8 cellular contexts compared by ENCODE assay signal in the genomic region with DNA sequence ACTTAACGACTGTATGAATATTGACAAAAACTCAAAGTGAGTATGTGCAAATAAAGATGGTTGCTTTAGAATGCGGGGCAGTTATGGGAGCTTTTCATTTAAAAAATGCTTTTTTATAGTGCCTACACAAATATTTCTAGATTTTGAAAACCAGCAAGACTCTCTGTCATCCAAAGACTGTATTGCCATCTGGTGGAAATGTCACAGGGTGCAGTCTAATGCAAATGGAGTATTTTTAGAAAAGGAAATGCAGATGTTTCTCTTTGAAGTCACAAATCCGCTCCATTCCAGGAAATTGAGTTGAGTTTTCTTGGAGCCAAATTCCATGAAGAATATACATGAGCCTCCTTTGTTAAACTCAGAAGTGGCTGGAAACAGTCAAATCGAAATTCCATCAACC. TPM values are rescaled to one million over a fixed set of nuclear protein-coding genes. Genes with fewer than 3 reads are reported as not detected.
A peak's percentile ranks its signal among the peaks of the same experiment; 100 is the strongest.
DNase-seq lines count a peak whose midpoint lies in the region; ATAC-seq and TF ChIP-seq lines count a peak whose summit lies in the region.

No MANE protein-coding gene starts in this region.

- POLR2A ChIA-PET in Caco-2 (lab: Charles Lee), result no interaction called here

- intact Hi-C loops in Caco-2 (cut with micrococcal nuclease; ENCODE audit: unreplicated experiment), result loop anchor here (1.0 kb wide), 1 partner anchor 23 kb away; no protein-coding TSS in a partner anchor

- H3K27ac ChIP-seq in GM23248 (no peak overlapping the region), osteoblast (ENCODE audit: low read depth, low read length) (no peak overlapping the region)

- TF ChIP-seq POLR2A in erythroblast (IDR thresholded peaks at IDR 0.05; ENCODE audit: low read length), result no peak

- H3K79me2 ChIP-seq in GM23248 (ENCODE audit: insufficient read depth) (no peaks in the 10 kb centered on the region), osteoblast (ENCODE audit: insufficient read depth, low read length) (no peaks in the 10 kb centered on the region)

- H3K9me3 ChIP-seq in Caco-2 (no peaks in the 10 kb centered on the region), GM23248 (ENCODE audit: low read depth) (no peaks in the 10 kb centered on the region), osteoblast (ENCODE audit: low read depth, low read length) (no peaks in the 10 kb centered on the region)

- H3K4me1 Mint-ChIP-seq in Caco-2 (ENCODE audit: low read depth, unreplicated experiment), result peaks cover 7% of the 10 kb centered on the region
- peaks cover 7% of the 10 kb centered on the region for H3K4me1 Mint-ChIP-seq in stimulated activated memory B cell treated with anti-CD40 and anti-IgM and Interleukin-4, amounts not matched to agents 10 μg/mL and 1 μg/mL and 100 μg/mL, for 72 hours

- ATAC-seq in GM21717 (IDR thresholded peaks at IDR 0.05; ENCODE audit: unreplicated experiment) (no peak), HG02759 (IDR thresholded peaks at IDR 0.05; ENCODE audit: unreplicated experiment) (no peak)
- no peak for ATAC-seq in stimulated activated memory B cell treated with anti-CD40 and anti-IgM and Interleukin-4, amounts not matched to agents 10 μg/mL and 1 μg/mL and 100 μg/mL, for 72 hours

- DNase-seq in Caco-2 (peak; percentile 43 to 60), GM23248 (peak; percentile 64), T follicular helper cell (ENCODE audit: low read depth) (peak; percentile 21), erythroblast (lab: John Stamatoyannopoulos, UW) (peak; percentile 49 to 72), osteoblast (ENCODE audit: insufficient read length, low spot score, missing footprints) (peak; percentile 62)

- CTCF ChIA-PET in Caco-2 (lab: Charles Lee), result no interaction called here

- H3K9me3 Mint-ChIP-seq in Caco-2 (ENCODE audit: unreplicated experiment), result no peaks in the 10 kb centered on the region
- H3K9me3 Mint-ChIP-seq in stimulated activated memory B cell treated with anti-CD40 and anti-IgM and Interleukin-4, amounts not matched to agents 10 μg/mL and 1 μg/mL and 100 μg/mL, for 72 hours, result no peaks in the 10 kb centered on the region

- H3K4me1 ChIP-seq in Caco-2 (peaks cover 7% of the 10 kb centered on the region), GM23248 (ENCODE audit: insufficient read depth) (peaks cover 37% of the 10 kb centered on the region), osteoblast (ENCODE audit: insufficient read depth, low read length) (peaks cover 10% of the 10 kb centered on the region)

- no peak overlapping the region for H3K4me3 Mint-ChIP-seq in Caco-2 (ENCODE audit: unreplicated experiment)
- H3K4me3 Mint-ChIP-seq in stimulated activated memory B cell treated with anti-CD40 and anti-IgM and Interleukin-4, amounts not matched to agents 10 μg/mL and 1 μg/mL and 100 μg/mL, for 72 hours, result no peak overlapping the region

- WGBS in GM23248 (ENCODE audit: low coverage in 1 of 2, low lambda C conversion rate in 2 of 2, missing lambda C conversion rate in 2 of 2), 2 experiments, result 0 to 3% methylated on average over 4 of the region's 4 CpGs

- TF ChIP-seq CTCF in Caco-2 (IDR thresholded peaks at IDR 0.05; ENCODE audit: insufficient read depth in 1 of 2, low read depth in 1 of 2, low read length in 1 of 2, severe bottlenecking in 1 of 2, unreplicated experiment in 1 of 2), result peak; percentile 66 to 75
- peak; percentile 76 for TF ChIP-seq CTCF in osteoblast (IDR thresholded peaks at IDR 0.05; ENCODE audit: extremely low read depth, low read depth, low read length)

- in situ Hi-C loops in GM23248 (cut with MboI), result no loop called here

- H3K4me3 ChIP-seq in Caco-2 (ENCODE audit: low read depth, low read length) (no peak overlapping the region), GM23248 (no peak overlapping the region), osteoblast (ENCODE audit: insufficient read depth, low read length) (no peak overlapping the region)

- H4K20me1 ChIP-seq in GM23248 (ENCODE audit: insufficient read depth) (no peaks in the 10 kb centered on the region), osteoblast (ENCODE audit: insufficient read depth, low read length) (no peaks in the 10 kb centered on the region)

- H3K36me3 ChIP-seq in Caco-2 (ENCODE audit: control insufficient read depth, insufficient read depth, low read length) (no peaks in the 10 kb centered on the region), GM23248 (ENCODE audit: low read depth) (no peaks in the 10 kb centered on the region), osteoblast (ENCODE audit: insufficient read depth, low read length) (no peaks in the 10 kb centered on the region)

- H3K36me3 Mint-ChIP-seq in Caco-2 (ENCODE audit: insufficient read depth, unreplicated experiment), result no peaks in the 10 kb centered on the region
- no peaks in the 10 kb centered on the region for H3K36me3 Mint-ChIP-seq in stimulated activated memory B cell treated with anti-CD40 and anti-IgM and Interleukin-4, amounts not matched to agents 10 μg/mL and 1 μg/mL and 100 μg/mL, for 72 hours

- no peak overlapping the region for H3K9ac ChIP-seq in GM23248

- peak overlapping the region; percentile 45; the same call in 1 of the 2 replicates for H2AFZ ChIP-seq in GM23248
- peak overlapping the region; percentile 18 for H2AFZ ChIP-seq in osteoblast (ENCODE audit: low read length)

- no TSS peak for BruUV-seq in Caco-2 (replicated peaks; lab: Mats Ljungman, UMichigan)

- peaks cover 17% of the 10 kb centered on the region for H3F3A ChIP-seq in GM23248 (ENCODE audit: insufficient read depth)

- H3K27me3 Mint-ChIP-seq in Caco-2 (ENCODE audit: insufficient read depth, unreplicated experiment), result no peaks in the 10 kb centered on the region
- H3K27me3 Mint-ChIP-seq in stimulated activated memory B cell treated with anti-CD40 and anti-IgM and Interleukin-4, amounts not matched to agents 10 μg/mL and 1 μg/mL and 100 μg/mL, for 72 hours, result peaks cover 25% of the 10 kb centered on the region

- H3K27me3 ChIP-seq in Caco-2 (replicated peaks; ENCODE audit: control insufficient read depth, insufficient read depth, low read length), result no peaks in the 10 kb centered on the region
- H3K27me3 ChIP-seq in GM23248 (replicated peaks; ENCODE audit: insufficient read depth), result no peaks in the 10 kb centered on the region; the same call in 1 of the 2 replicates
- H3K27me3 ChIP-seq in osteoblast (ENCODE audit: insufficient read depth, low read length), result peaks cover 3% of the 10 kb centered on the region

- no peak overlapping the region for H3K27ac Mint-ChIP-seq in Caco-2 (ENCODE audit: unreplicated experiment)
- H3K27ac Mint-ChIP-seq in stimulated activated memory B cell treated with anti-CD40 and anti-IgM and Interleukin-4, amounts not matched to agents 10 μg/mL and 1 μg/mL and 100 μg/mL, for 72 hours, result no peak overlapping the region

- no peaks in the 10 kb centered on the region for H3K9me2 ChIP-seq in GM23248 (ENCODE audit: insufficient read depth)

- H3K4me2 ChIP-seq in GM23248 (ENCODE audit: unreplicated experiment) (peak overlapping the region; percentile 19), osteoblast (ENCODE audit: insufficient read depth, low read length) (peak overlapping the region; percentile 9)

RNA-seq across cellular contexts. Expression of gene C1QTNF9B, which starts 2.3 kb away (rescaled TPM):
- total RNA-seq in Caco-2 (2022) (not detected in 2 replicates), osteoblast (not detected in 2 replicates)
- total RNA-seq in GM23248 (2014; rRNA removed; shearing (Covaris generic)), result not detected in 2 replicates
- not detected in 2 replicates for polyA plus RNA-seq in GM23248 (2016; fragmentation: Nextera tagmentation; extraction: Ambion mirVana)

RNA-seq across cellular contexts. Expression of gene MIPEP, which starts 10.4 kb away (rescaled TPM):
- 40.6 and 40.8 TPM in 2 replicates for total RNA-seq in Caco-2 (2022)
- 12.6 and 14.0 TPM in 2 replicates for total RNA-seq in GM23248 (2014; rRNA removed; shearing (Covaris generic))
- 19.6 TPM in 2 replicates for polyA plus RNA-seq in GM23248 (2016; fragmentation: Nextera tagmentation; extraction: Ambion mirVana)
- 29.3 and 33.3 TPM in 2 replicates for total RNA-seq in osteoblast
